17 cellular contexts compared by ENCODE assay signal in the genomic region with DNA sequence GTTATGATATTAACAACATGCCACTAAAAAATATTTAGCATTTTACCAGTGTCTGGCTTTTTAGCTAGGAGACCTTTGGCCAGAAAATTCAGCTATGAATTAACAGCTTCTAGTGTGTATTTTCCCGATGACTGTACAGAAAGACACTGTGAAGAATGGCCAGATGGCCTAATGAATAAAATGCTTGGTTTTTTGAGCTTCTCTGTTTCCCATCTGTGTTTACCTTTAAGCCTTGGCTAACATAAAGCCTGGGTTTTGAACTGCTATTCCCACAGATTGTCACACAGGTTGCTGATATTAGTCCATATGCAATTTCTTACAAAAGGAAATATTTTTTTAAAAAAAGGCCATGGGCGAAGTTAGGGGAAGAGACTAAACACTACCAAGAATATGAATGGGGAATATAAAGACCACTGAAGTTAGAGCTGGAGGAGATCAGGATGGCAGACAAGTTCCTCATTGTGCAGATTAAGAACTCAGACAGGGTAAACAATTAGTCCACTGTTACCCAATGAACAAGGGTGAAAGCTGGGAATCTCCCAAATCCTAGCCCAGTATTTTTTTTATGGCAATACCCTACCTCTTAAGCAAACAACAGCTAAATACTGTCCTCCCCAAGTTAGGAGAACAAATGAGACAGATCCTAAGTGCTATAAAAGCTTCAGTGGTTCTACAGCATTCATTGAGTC.
"Had no signal": no experiment of that assay in that cellular context is flagged by ENCODE, and none has a peak within 500 bp of the region (broad histone marks: within the 10 kb centered on the region; RNA-seq: fewer than 3 reads in every experiment).

No MANE protein-coding gene starts in this region.

- H3K4me1 Mint-ChIP-seq: naive B cell, neural progenitor cell had no signal

- H3K9me3 Mint-ChIP-seq: brain, neural progenitor cell had no signal

- H3K36me3 Mint-ChIP-seq: activated naive CD8-positive, alpha-beta T cell; naive B cell; neural progenitor cell; WTC11 had no signal

- H3K4me3 Mint-ChIP-seq: activated CD8-positive, alpha-beta T cell treated with anti-CD3 and anti-CD28 coated beads, Interleukin-2, amount 10 ng/mL, durations not matched to agents 7 days and 5 days; activated naive CD8-positive, alpha-beta T cell; brain; naive B cell; neural progenitor cell; WTC11 had no signal

- H3K27ac Mint-ChIP-seq: activated CD8-positive, alpha-beta T cell treated with anti-CD3 and anti-CD28 coated beads, Interleukin-2, amount 10 ng/mL, durations not matched to agents 7 days and 5 days; activated naive CD8-positive, alpha-beta T cell; naive B cell; neural progenitor cell; WTC11 had no signal

- ATAC-seq: activated CD8-positive, alpha-beta T cell treated with anti-CD3 and anti-CD28 coated beads, Interleukin-2, amount 10 ng/mL, durations not matched to agents 7 days and 5 days; sciatic nerve; stimulated activated naive CD8-positive, alpha-beta T cell treated with anti-CD3 and anti-CD28 coated beads, Interleukin-15, Interleukin-2, amounts not matched to agents 100 U/mL and 50 U/mL, for 24 hours; WTC11 had no signal

- H3K27me3 Mint-ChIP-seq: activated naive CD8-positive, alpha-beta T cell had no signal

- DNase-seq: activated CD4-positive, alpha-beta T cell treated with anti-CD3 and anti-CD28 coated beads for 48 hours; activated CD8-positive, alpha-beta memory T cell treated with anti-CD3 and anti-CD28 coated beads, Interleukin-2, amount 50 U/mL, for 4 hours; activated CD8-positive, alpha-beta T cell treated with anti-CD3 and anti-CD28 coated beads, Interleukin-2, amount 10 ng/mL, durations not matched to agents 7 days and 5 days; activated gamma-delta T cell; activated T-cell treated with anti-CD3 and anti-CD28 coated beads, Interleukin-2, amount 50 U/mL, for 48 hours; central memory CD4-positive, alpha-beta T cell; colonic mucosa; hippocampal formation; left ventricle myocardium inferior; naive B cell; stimulated activated naive CD8-positive, alpha-beta T cell treated with anti-CD3 and anti-CD28 coated beads, Interleukin-15, Interleukin-2, amounts not matched to agents 100 U/mL and 50 U/mL, for 24 hours; trophoblast cell had no signal
